ENCODE assay signal across 8 cellular contexts in the genomic region with DNA sequence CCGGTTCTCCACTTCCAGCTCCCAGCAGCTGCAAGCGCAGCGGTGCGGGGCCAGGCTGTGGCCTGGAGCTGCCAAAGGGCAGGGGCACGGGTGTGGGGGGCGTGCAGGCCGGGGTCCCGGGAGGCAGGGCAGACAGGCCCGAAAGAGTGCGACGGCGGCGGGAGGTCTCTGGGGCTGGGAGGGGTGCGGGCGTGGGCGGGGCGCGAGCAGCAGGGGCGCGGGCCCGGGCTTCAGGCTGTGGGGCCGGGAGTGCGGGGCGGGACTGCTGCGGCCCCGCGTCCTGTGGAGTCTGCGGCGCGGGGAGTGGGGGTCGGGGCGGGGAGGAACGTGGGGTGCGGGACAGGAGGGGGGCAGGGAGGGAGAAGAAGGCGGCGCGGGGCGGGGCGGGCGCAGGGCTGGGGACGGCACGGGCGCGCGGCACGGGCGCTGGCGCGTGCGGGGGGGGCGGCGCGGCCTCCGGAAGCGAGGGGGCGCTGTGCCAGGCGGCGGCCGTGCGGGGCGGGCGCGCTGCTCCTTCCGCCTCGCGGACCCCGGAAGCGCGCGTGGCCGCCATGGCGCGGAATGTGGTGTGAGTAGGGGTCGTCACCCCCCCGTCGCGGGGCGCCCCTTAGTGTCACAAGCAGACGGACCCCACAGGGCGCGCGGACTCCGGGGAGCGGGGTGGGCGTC. TPM values are rescaled to one million over a fixed set of nuclear protein-coding genes. Genes with fewer than 3 reads are reported as not detected.
A peak's percentile ranks its signal among the peaks of the same experiment; 100 is the strongest.
DNase-seq lines count a peak whose midpoint lies in the region; ATAC-seq and TF ChIP-seq lines count a peak whose summit lies in the region.

A gene (plus strand): TSS at position 521 of the 669 bp plus-strand sequence. CDS start 31 bp downstream, at position 552.

- no peak within 1 kb of the TSS for H3K27ac Mint-ChIP-seq in activated CD4-positive, alpha-beta T cell treated with anti-CD3 and anti-CD28 coated beads for 36 hours
- no peak within 1 kb of the TSS for H3K27ac Mint-ChIP-seq in activated naive CD8-positive, alpha-beta T cell treated with anti-CD3 and anti-CD28 coated beads, Interleukin-2, amount 50 U/mL, for 24 hours

- no peaks in the 10 kb centered on the region for H3K9me3 Mint-ChIP-seq in activated CD4-positive, alpha-beta T cell treated with anti-CD3 and anti-CD28 coated beads for 36 hours (ENCODE audit: low read depth)
- no peaks in the 10 kb centered on the region for H3K9me3 Mint-ChIP-seq in activated naive CD8-positive, alpha-beta T cell treated with anti-CD3 and anti-CD28 coated beads, Interleukin-2, amount 50 U/mL, for 24 hours

- TF ChIP-seq CTCF in lower leg skin (IDR thresholded peaks at IDR 0.05) = no peak
- no peak for TF ChIP-seq CTCF in transverse colon (IDR thresholded peaks at IDR 0.05)

- no peak within 1 kb of the TSS for H3K27ac ChIP-seq in transverse colon

- CTCF ChIA-PET in activated CD4-positive, alpha-beta T cell treated with anti-CD3 and anti-CD28 coated beads for 36 hours (lab: Charles Lee) = interaction anchor here (1.8 kb wide), 1 partner anchor 253 kb away, joined by 6 read pairs; no protein-coding TSS in a partner anchor

- no peaks in the 10 kb centered on the region for H3K9me3 ChIP-seq in transverse colon

- no peak within 1 kb of the TSS for H3K4me3 Mint-ChIP-seq in activated CD4-positive, alpha-beta T cell treated with anti-CD3 and anti-CD28 coated beads for 36 hours
- no peak within 1 kb of the TSS for H3K4me3 Mint-ChIP-seq in activated naive CD8-positive, alpha-beta T cell treated with anti-CD3 and anti-CD28 coated beads, Interleukin-2, amount 50 U/mL, for 24 hours

- POLR2A ChIA-PET in activated CD4-positive, alpha-beta T cell treated with anti-CD3 and anti-CD28 coated beads for 36 hours (lab: Charles Lee) = no interaction called here

- in situ Hi-C loops in transverse colon (cut with MboI; ENCODE audit: low pct_ligation_motif_present in 1 of 4, low pct_unique_long_range_greater_than_20kb in 1 of 4, low sequenced_read_pairs in 3 of 4) = no loop called here

- WGBS in lower leg skin, 2 donors = no CpG with 5 or more reads among the region's 85 CpGs
- no CpG with 5 or more reads among the region's 85 CpGs for WGBS in transverse colon (ENCODE audit: low coverage in 1 of 2), 2 donors

- TF ChIP-seq POLR2A in lower leg skin (IDR thresholded peaks at IDR 0.05) = no peak
- no peak for TF ChIP-seq POLR2A in transverse colon (IDR thresholded peaks at IDR 0.05)

- H3K27me3 Mint-ChIP-seq in activated CD4-positive, alpha-beta T cell treated with anti-CD3 and anti-CD28 coated beads for 36 hours = no peaks in the 10 kb centered on the region
- no peaks in the 10 kb centered on the region for H3K27me3 Mint-ChIP-seq in activated naive CD8-positive, alpha-beta T cell treated with anti-CD3 and anti-CD28 coated beads, Interleukin-2, amount 50 U/mL, for 24 hours

- H3K36me3 ChIP-seq in transverse colon = no peaks in the 10 kb centered on the region

- no peaks in the 10 kb centered on the region for H3K27me3 ChIP-seq in transverse colon

- no peak for DNase-seq in activated CD4-positive, alpha-beta T cell treated with anti-CD3 and anti-CD28 coated beads for 36 hours
- no peak for DNase-seq in activated CD4-positive, alpha-beta T cell treated with anti-CD3 and anti-CD28 coated beads for 1 hour
- peak; percentile 14 for DNase-seq in activated naive CD8-positive, alpha-beta T cell treated with anti-CD3 and anti-CD28 coated beads, Interleukin-2, amount 50 U/mL, for 24 hours
- peak in 1 of 2 donors; percentile 20 for DNase-seq in lower leg skin (ENCODE audit: low spot score in 2 of 2)
- peak; percentile 7 for DNase-seq in transverse colon
- DNase-seq in GM19238 (ENCODE audit: insufficient read length, low spot score) = no peak
- DNase-seq in 8988T = no peak
- DNase-seq in iPS-NIHi7 (ENCODE audit: extremely low spot score) = no peak

- no peaks in the 10 kb centered on the region for H3K36me3 Mint-ChIP-seq in activated CD4-positive, alpha-beta T cell treated with anti-CD3 and anti-CD28 coated beads for 36 hours (ENCODE audit: low read depth)
- H3K36me3 Mint-ChIP-seq in activated naive CD8-positive, alpha-beta T cell treated with anti-CD3 and anti-CD28 coated beads, Interleukin-2, amount 50 U/mL, for 24 hours (ENCODE audit: low read depth) = no peaks in the 10 kb centered on the region

- H3K4me1 ChIP-seq in transverse colon = no peaks in the 10 kb centered on the region

- no peak within 1 kb of the TSS for H3K4me3 ChIP-seq in lower leg skin (ENCODE audit: low read depth, poor library complexity, severe bottlenecking)
- no peak within 1 kb of the TSS for H3K4me3 ChIP-seq in transverse colon

- peak; percentile 62 for ATAC-seq in activated CD4-positive, alpha-beta T cell treated with anti-CD3 and anti-CD28 coated beads for 36 hours
- ATAC-seq in activated naive CD8-positive, alpha-beta T cell treated with anti-CD3 and anti-CD28 coated beads, Interleukin-2, amount 50 U/mL, for 24 hours = peak; percentile 69

- TF ChIP-seq EP300 in transverse colon (IDR thresholded peaks at IDR 0.05; ENCODE audit: low read depth) = no peak

- intact Hi-C loops in activated CD4-positive, alpha-beta T cell treated with anti-CD3 and anti-CD28 coated beads for 36 hours (cut with DNase I, micrococcal nuclease) = no loop called here
- intact Hi-C loops in lower leg skin (cut with DNase I; ENCODE audit: low total_unique reads) = no loop called here
- intact Hi-C loops in transverse colon (cut with DNase I; ENCODE audit: low total_unique reads) = loop anchor here (10.0 kb wide), 1 partner anchor 52 kb away; a partner anchor contains a TSS

- no peaks in the 10 kb centered on the region for H3K4me1 Mint-ChIP-seq in activated CD4-positive, alpha-beta T cell treated with anti-CD3 and anti-CD28 coated beads for 36 hours
- H3K4me1 Mint-ChIP-seq in activated naive CD8-positive, alpha-beta T cell treated with anti-CD3 and anti-CD28 coated beads, Interleukin-2, amount 50 U/mL, for 24 hours = no peaks in the 10 kb centered on the region

RNA-seq across cellular contexts. Expression of the gene that starts here (rescaled TPM):
- 100 to 1,000 TPM; 106 to 137 TPM for total RNA-seq in activated CD4-positive, alpha-beta T cell treated with anti-CD3 and anti-CD28 coated beads for 36 hours
- total RNA-seq in lower leg skin (100 to 1,000 TPM; 169 to 227 (median 216) TPM), transverse colon (100 to 1,000 TPM in 2 of 4 donors, 10 to 100 TPM in 2; 91.7 to 187 (median 127) TPM)

Comparison
In these comparisons a context has a peak if more than half of its experiments do, and no peak if none do; other contexts are left out.
1. DNase-seq: peak in activated naive CD8-positive, alpha-beta T cell treated with anti-CD3 and anti-CD28 coated beads, Interleukin-2, amount 50 U/mL, for 24 hours (single experiment) and transverse colon (single experiment); none in activated CD4-positive, alpha-beta T cell treated with anti-CD3 and anti-CD28 coated beads for 36 hours (single experiment), activated CD4-positive, alpha-beta T cell treated with anti-CD3 and anti-CD28 coated beads for 1 hour (single experiment), GM19238 (single experiment), 8988T (single experiment) and iPS-NIHi7 (single experiment).